ENCODE assay signal across 9 cellular contexts in genomic region chr2:160367887-160368286, GRCh38.
DNase-seq lines count a peak whose midpoint lies in the region; ATAC-seq and TF ChIP-seq lines count a peak whose summit lies in the region.
"Had no signal": no experiment of that assay in that cellular context is flagged by ENCODE, and none has a peak within 500 bp of the region (broad histone marks: within the 10 kb centered on the region; RNA-seq: fewer than 3 reads in every experiment).

No MANE protein-coding gene starts in this region.

- H3K4me1 ChIP-seq in fibroblast of lung (ENCODE audit: control insufficient read depth, extremely low read depth, insufficient read depth, low read length): peaks cover 34% of the 10 kb centered on the region

- H3K9ac ChIP-seq in fibroblast of lung (ENCODE audit: insufficient read depth, low read length): no peak overlapping the region

- H3K79me2 ChIP-seq in fibroblast of lung (ENCODE audit: control insufficient read depth, insufficient read depth, low read length): peaks cover 91% of the 10 kb centered on the region

- H3K27me3 ChIP-seq in fibroblast of lung (ENCODE audit: control insufficient read depth, insufficient read depth, low read length): no peaks in the 10 kb centered on the region

- no peaks in the 10 kb centered on the region for H3K9me3 Mint-ChIP-seq in activated CD4-positive, alpha-beta T cell treated with anti-CD3 and anti-CD28 coated beads for 36 hours (ENCODE audit: low read depth)

- ATAC-seq in activated CD4-positive, alpha-beta T cell treated with anti-CD3 and anti-CD28 coated beads for 36 hours: peak; percentile 71
- ATAC-seq in GM19035 (IDR thresholded peaks at IDR 0.05; ENCODE audit: unreplicated experiment): no peak

- no peak for TF ChIP-seq CTCF in fibroblast of lung (conservative IDR thresholded peaks at IDR 0.05 in 1 of 2, IDR thresholded peaks at IDR 0.05 in 1 of 2; ENCODE audit: low read depth in 1 of 2, low read length in 2 of 2)

- intact Hi-C loops in activated CD4-positive, alpha-beta T cell treated with anti-CD3 and anti-CD28 coated beads for 36 hours (cut with DNase I, micrococcal nuclease): no loop called here

- POLR2A ChIA-PET in activated CD4-positive, alpha-beta T cell treated with anti-CD3 and anti-CD28 coated beads for 36 hours (lab: Charles Lee): interaction anchor here (0.7 kb wide), 1 partner anchor 116 kb away, joined by 3 read pairs; no protein-coding TSS in a partner anchor

- DNase-seq in activated CD4-positive, alpha-beta T cell treated with anti-CD3 and anti-CD28 coated beads for 36 hours: peak; percentile 31
- DNase-seq in activated CD4-positive, alpha-beta T cell treated with anti-CD3 and anti-CD28 coated beads for 4 hours: no peak
- DNase-seq in OCI-M1 (lab: John Stamatoyannopoulos, UW) (peak; percentile 56), fibroblast of lung (ENCODE audit: low read depth in 2 of 2) (peak; percentile 97 to 99), pons (ENCODE audit: low spot score) (peak; percentile 60), HT-29 (ENCODE audit: low spot score) (no peak), activated gamma-delta T cell (lab: John Stamatoyannopoulos, UW) (no peak)

- CTCF ChIA-PET in activated CD4-positive, alpha-beta T cell treated with anti-CD3 and anti-CD28 coated beads for 36 hours (lab: Charles Lee): interaction anchor here (1.1 kb wide), 1 partner anchor 275 kb away, joined by 3 read pairs; no protein-coding TSS in a partner anchor

- no peak overlapping the region for H2AFZ ChIP-seq in fibroblast of lung (ENCODE audit: low read length)

- peaks cover 70% of the 10 kb centered on the region for H3K4me1 Mint-ChIP-seq in activated CD4-positive, alpha-beta T cell treated with anti-CD3 and anti-CD28 coated beads for 36 hours

- H3K27me3 Mint-ChIP-seq in activated CD4-positive, alpha-beta T cell treated with anti-CD3 and anti-CD28 coated beads for 36 hours: no peaks in the 10 kb centered on the region

- H3K27ac Mint-ChIP-seq in activated CD4-positive, alpha-beta T cell treated with anti-CD3 and anti-CD28 coated beads for 36 hours: peak overlapping the region; percentile 68

- H3K36me3 Mint-ChIP-seq in activated CD4-positive, alpha-beta T cell treated with anti-CD3 and anti-CD28 coated beads for 36 hours (ENCODE audit: low read depth): peaks cover 24% of the 10 kb centered on the region

- H3K27ac ChIP-seq in fibroblast of lung (ENCODE audit: insufficient read depth, low read length): peak overlapping the region; percentile 64
- H3K27ac ChIP-seq: VCaP had no signal

- H4K20me1 ChIP-seq in fibroblast of lung (ENCODE audit: control insufficient read depth, extremely low read depth, insufficient read depth, low read length): no peaks in the 10 kb centered on the region

- peak overlapping the region; percentile 36 for H3K4me2 ChIP-seq in fibroblast of lung (ENCODE audit: extremely low read depth, insufficient read depth, low read length)

- no peaks in the 10 kb centered on the region for H3K9me3 ChIP-seq in fibroblast of lung (ENCODE audit: control insufficient read depth, insufficient read depth, low read depth, low read length)

- no peak overlapping the region for H3K4me3 ChIP-seq in fibroblast of lung (replicated peaks in 1 of 4; ENCODE audit: control extremely low read depth in 1 of 4, insufficient read depth in 1 of 4, low read depth in 3 of 4, low read length in 4 of 4)

- peaks cover 2% of the 10 kb centered on the region for H3K36me3 ChIP-seq in fibroblast of lung (ENCODE audit: control insufficient read depth, insufficient read depth, low read length)

- H3K4me3 Mint-ChIP-seq in activated CD4-positive, alpha-beta T cell treated with anti-CD3 and anti-CD28 coated beads for 36 hours: peak overlapping the region; percentile 33

Comparison
In these comparisons a context has a peak if more than half of its experiments do, and no peak if none do; other contexts are left out.
1. DNase-seq: peak in activated CD4-positive, alpha-beta T cell treated with anti-CD3 and anti-CD28 coated beads for 36 hours (single experiment), OCI-M1 (single experiment), fibroblast of lung (2 of 2) and pons (single experiment); none in activated CD4-positive, alpha-beta T cell treated with anti-CD3 and anti-CD28 coated beads for 4 hours (0 of 2), HT-29 (single experiment) and activated gamma-delta T cell (single experiment).